ENCODE assay signal across 17 cellular contexts in the genomic region with DNA sequence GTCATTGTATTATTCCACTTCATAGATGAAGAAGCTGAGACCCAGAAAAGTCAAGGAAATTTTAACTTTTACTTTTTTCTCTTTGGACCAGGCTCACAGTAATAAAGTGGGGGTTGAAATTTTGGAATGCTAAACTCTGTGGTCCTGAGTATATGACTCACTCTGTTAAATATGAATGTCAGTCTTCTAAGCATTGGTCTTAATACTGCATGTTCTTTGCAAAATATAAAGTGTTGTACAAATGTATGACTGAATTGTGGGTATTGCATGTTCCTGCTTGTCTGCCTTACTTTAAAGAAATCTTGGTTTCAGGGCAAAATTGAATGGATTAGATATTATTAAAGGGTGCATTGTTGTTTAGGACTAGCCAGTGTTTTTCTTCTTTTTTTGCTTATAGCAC.
DNase-seq lines count a peak whose midpoint lies in the region; ATAC-seq, FAIRE-seq and TF ChIP-seq lines count a peak whose summit lies in the region.
"Had no signal": no experiment of that assay in that cellular context is flagged by ENCODE, and none has a peak within 500 bp of the region (broad histone marks: within the 10 kb centered on the region; RNA-seq: fewer than 3 reads in every experiment).

No MANE protein-coding gene starts in this region.

- TF ChIP-seq CTCF in bronchial epithelial cell (IDR thresholded peaks at IDR 0.05; ENCODE audit: insufficient read depth, low read length, severe bottlenecking), result no peak
- TF ChIP-seq CTCF in foreskin keratinocyte (conservative IDR thresholded peaks at IDR 0.05), result no peak
- TF ChIP-seq CTCF in transverse colon (IDR thresholded peaks at IDR 0.05), result no peak
- TF ChIP-seq CTCF in upper lobe of left lung (IDR thresholded peaks at IDR 0.05), result no peak
- TF ChIP-seq CTCF in stomach (IDR thresholded peaks at IDR 0.05), result no peak

- peak; percentile 41 for DNase-seq in AG20443 (ENCODE audit: low spot score)
- DNase-seq in LHCN-M2 (ENCODE audit: low read depth), result peak; percentile 65
- peak; percentile 12 for DNase-seq in bronchial epithelial cell (ENCODE audit: low read depth)
- DNase-seq in foreskin keratinocyte, result peak; percentile 46 to 85
- DNase-seq in transverse colon, result no peak
- DNase-seq in NCI-H526 treated with DMSO at 0.1 percent for 48 hours (lab: John Stamatoyannopoulos, UW), result no peak
- DNase-seq in upper lobe of left lung, result no peak
- no peak for DNase-seq in stomach
- DNase-seq: CD4-positive, CD25-positive, alpha-beta regulatory T cell; H7; MV-4-11; NCI-H1417; NCI-H187 treated with DMSO at 0.1 percent for 48 hours; NCI-H446 treated with DMSO at 0.1 percent for 48 hours; NCI-H774; PC-3 had no signal

- no peak for TF ChIP-seq POLR2A in transverse colon (IDR thresholded peaks at IDR 0.05)
- TF ChIP-seq POLR2A in upper lobe of left lung (IDR thresholded peaks at IDR 0.05), result no peak
- TF ChIP-seq POLR2A in stomach (IDR thresholded peaks at IDR 0.05), result no peak

- H3K36me3 ChIP-seq in bronchial epithelial cell (ENCODE audit: control insufficient read depth, insufficient read depth, low read length), result no peaks in the 10 kb centered on the region
- no peaks in the 10 kb centered on the region for H3K36me3 ChIP-seq in transverse colon
- H3K36me3 ChIP-seq in upper lobe of left lung, result no peaks in the 10 kb centered on the region
- H3K36me3 ChIP-seq in stomach, result no peaks in the 10 kb centered on the region

- H3K27me3 ChIP-seq in bronchial epithelial cell (ENCODE audit: control insufficient read depth, insufficient read depth, low read length), result no peaks in the 10 kb centered on the region
- no peaks in the 10 kb centered on the region for H3K27me3 ChIP-seq in foreskin keratinocyte
- H3K27me3 ChIP-seq in transverse colon, result no peaks in the 10 kb centered on the region
- no peaks in the 10 kb centered on the region for H3K27me3 ChIP-seq in upper lobe of left lung
- no peaks in the 10 kb centered on the region for H3K27me3 ChIP-seq in stomach

- ATAC-seq in foreskin keratinocyte, result no peak
- ATAC-seq in upper lobe of left lung (ENCODE audit: low FRiP score in 2 of 2), result no peak
- ATAC-seq: A549, PC-3 had no signal

- H3K27ac ChIP-seq in foreskin keratinocyte (no peak overlapping the region), transverse colon (no peak overlapping the region), upper lobe of left lung (no peak overlapping the region), stomach (no peak overlapping the region)
- H3K27ac ChIP-seq: A549 had no signal

- H3K4me1 ChIP-seq in foreskin keratinocyte (no peaks in the 10 kb centered on the region), transverse colon (no peaks in the 10 kb centered on the region), upper lobe of left lung (no peaks in the 10 kb centered on the region), stomach (no peaks in the 10 kb centered on the region)
- H3K4me1 ChIP-seq: A549 had no signal

- intact Hi-C loops in transverse colon (cut with DNase I; ENCODE audit: low total_unique reads) (no loop called here), stomach (cut with DNase I; ENCODE audit: low total_unique reads) (no loop called here)

- TF ChIP-seq EP300 in transverse colon (IDR thresholded peaks at IDR 0.05; ENCODE audit: low read depth) (no peak), upper lobe of left lung (IDR thresholded peaks at IDR 0.05) (no peak), stomach (IDR thresholded peaks at IDR 0.05) (no peak)

- H3K9me3 ChIP-seq in transverse colon, result peaks cover 3 to 7% of the 10 kb centered on the region in 2 donors
- H3K9me3 ChIP-seq in upper lobe of left lung, result peaks cover 0 to 17% (median 2%) of the 10 kb centered on the region in 4 donors
- H3K9me3 ChIP-seq in stomach, result peaks cover 4 to 10% (median 8%) of the 10 kb centered on the region in 4 donors

- FAIRE-seq in bronchial epithelial cell (lab: Jason Lieb, UNC), result no peak
- FAIRE-seq: A549 had no signal

- in situ Hi-C loops in transverse colon (cut with MboI; ENCODE audit: low pct_ligation_motif_present in 1 of 4, low pct_unique_long_range_greater_than_20kb in 1 of 4, low sequenced_read_pairs in 3 of 4), result no loop called here

- no peak overlapping the region for H3K4me3 ChIP-seq in bronchial epithelial cell (ENCODE audit: low read depth, low read length)
- no peak overlapping the region for H3K4me3 ChIP-seq in transverse colon
- no peak overlapping the region for H3K4me3 ChIP-seq in upper lobe of left lung
- H3K4me3 ChIP-seq in stomach, result no peak overlapping the region
- H3K4me3 ChIP-seq: A549 had no signal

Comparison
In these comparisons a context has a peak if more than half of its experiments do, and no peak if none do; other contexts are left out.
1. DNase-seq: peak in AG20443 (single experiment), LHCN-M2 (single experiment), bronchial epithelial cell (single experiment) and foreskin keratinocyte (2 of 2); none in transverse colon (single experiment), NCI-H526 treated with DMSO at 0.1 percent for 48 hours (single experiment), upper lobe of left lung (0 of 2) and stomach (single experiment).